Comparison of ENCODE assay signal across 8 cellular contexts in the genomic region with DNA sequence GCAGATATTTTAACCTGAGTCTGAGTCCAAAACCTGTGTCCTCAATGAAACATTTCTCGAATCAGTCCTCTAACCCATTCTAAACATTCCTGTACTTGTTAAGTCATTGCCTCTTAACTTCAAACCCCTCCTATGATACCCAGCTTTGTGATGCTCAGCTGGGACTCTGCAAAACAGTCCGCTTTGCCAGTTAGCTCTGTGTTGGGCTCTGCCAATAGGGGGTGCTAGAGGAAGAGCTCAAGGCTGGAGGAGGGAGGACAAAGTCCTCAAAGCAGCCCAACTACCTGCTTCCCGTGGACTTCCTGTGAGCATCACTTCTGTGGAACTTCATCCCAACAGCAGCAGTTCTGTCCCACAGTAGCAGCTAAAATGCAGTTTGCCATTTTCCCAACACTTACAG. TPM values are rescaled to one million over a fixed set of nuclear protein-coding genes. Genes with fewer than 3 reads are reported as not detected.
DNase-seq lines count a peak whose midpoint lies in the region; TF ChIP-seq lines count a peak whose summit lies in the region.
"Had no signal": no experiment of that assay in that cellular context is flagged by ENCODE, and none has a peak within 500 bp of the region (broad histone marks: within the 10 kb centered on the region; RNA-seq: fewer than 3 reads in every experiment).

No MANE protein-coding gene starts in this region.

- CTCF ChIA-PET in Calu3 (lab: Charles Lee), result interaction anchor here (0.8 kb wide), 1 partner anchor 10 kb away, joined by 3 read pairs; no protein-coding TSS in a partner anchor

- H3K4me1 Mint-ChIP-seq in Calu3 (ENCODE audit: low read depth, unreplicated experiment), result peaks cover 36% of the 10 kb centered on the region

- H3K27ac Mint-ChIP-seq in Calu3 (ENCODE audit: unreplicated experiment), result no peak overlapping the region
- H3K27ac Mint-ChIP-seq: activated naive CD4-positive, alpha-beta T cell treated with anti-CD3 and anti-CD28 coated beads, Interleukin-2, amount 50 U/mL, for 24 hours had no signal

- no peaks in the 10 kb centered on the region for H3K27me3 ChIP-seq in NT2/D1 (ENCODE audit: insufficient read depth, insufficient read length)
- no peaks in the 10 kb centered on the region for H3K27me3 ChIP-seq in hepatocyte
- H3K27me3 ChIP-seq in trophoblast cell (ENCODE audit: insufficient read depth, low read length), result no peaks in the 10 kb centered on the region

- H3K4me2 ChIP-seq in hepatocyte, result no peak overlapping the region
- no peak overlapping the region for H3K4me2 ChIP-seq in trophoblast cell (ENCODE audit: low read length)

- H3K36me3 Mint-ChIP-seq in Calu3 (ENCODE audit: insufficient read depth, unreplicated experiment), result peaks cover 11% of the 10 kb centered on the region
- H3K36me3 Mint-ChIP-seq: activated naive CD4-positive, alpha-beta T cell treated with anti-CD3 and anti-CD28 coated beads, Interleukin-2, amount 50 U/mL, for 24 hours had no signal

- H3K4ac ChIP-seq in trophoblast cell (ENCODE audit: low read depth, low read length), result no peak overlapping the region

- no peak overlapping the region for H3K23ac ChIP-seq in trophoblast cell (ENCODE audit: low read length)

- H3K4me3 ChIP-seq in GM12875 (ENCODE audit: low read depth, low read length) (no peak overlapping the region), NT2/D1 (ENCODE audit: insufficient read length, low read depth) (no peak overlapping the region), hepatocyte (no peak overlapping the region), trophoblast cell (ENCODE audit: low read depth, low read length) (no peak overlapping the region)

- intact Hi-C loops in Calu3 (cut with micrococcal nuclease; ENCODE audit: unreplicated experiment), result loop anchor here (5.0 kb wide), 1 partner anchor 38 kb away; no protein-coding TSS in a partner anchor

- H4K91ac ChIP-seq in trophoblast cell (ENCODE audit: low read depth, low read length), result no peak overlapping the region

- H3K79me2 ChIP-seq in hepatocyte, result no peaks in the 10 kb centered on the region
- H3K79me2 ChIP-seq in trophoblast cell (ENCODE audit: control insufficient read depth, insufficient read depth, low read length, poor library complexity), result no peaks in the 10 kb centered on the region

- H2BK5ac ChIP-seq in trophoblast cell (ENCODE audit: low read depth, low read length, poor library complexity), result no peak overlapping the region

- 61% methylated on average over 3 of the region's 3 CpGs for WGBS in hepatocyte (ENCODE audit: low lambda C conversion rate, missing lambda C conversion rate)
- WGBS in trophoblast cell (ENCODE audit: extremely low coverage, insufficient coverage, insufficient read length), result no CpG with 5 or more reads among the region's 3 CpGs

- H3K36me3 ChIP-seq in NT2/D1 (ENCODE audit: insufficient read depth, insufficient read length, low read length) (no peaks in the 10 kb centered on the region), hepatocyte (replicated peaks; ENCODE audit: insufficient read depth, low read depth) (no peaks in the 10 kb centered on the region), trophoblast cell (ENCODE audit: control insufficient read depth in 1 of 2, insufficient read depth in 2 of 2, low read length in 2 of 2) (no peaks in the 10 kb centered on the region)

- no TSS peak for BruUV-seq in Calu3 (replicated peaks; lab: Mats Ljungman, UMichigan)

- H3K9ac ChIP-seq in NT2/D1 (ENCODE audit: insufficient read length, low read depth), result no peak overlapping the region
- no peak overlapping the region for H3K9ac ChIP-seq in trophoblast cell (ENCODE audit: low read length)

- no peaks in the 10 kb centered on the region for H4K20me1 ChIP-seq in hepatocyte (ENCODE audit: insufficient read depth, poor library complexity, severe bottlenecking)

- no peaks in the 10 kb centered on the region for H3K9me3 Mint-ChIP-seq in Calu3 (ENCODE audit: low read depth, unreplicated experiment)
- H3K9me3 Mint-ChIP-seq: activated naive CD4-positive, alpha-beta T cell treated with anti-CD3 and anti-CD28 coated beads, Interleukin-2, amount 50 U/mL, for 24 hours had no signal

- DNase-seq in Calu3 (peak; percentile 42), NT2/D1 (ENCODE audit: low read depth, low spot score) (peak; percentile 72), hepatocyte (ENCODE audit: low spot score) (no peak), hepatic stellate cell (ENCODE audit: low spot score) (no peak), trophoblast cell (no peak)
- no peak for DNase-seq in effector CD8-positive, alpha-beta T cell (lab: John Stamatoyannopoulos, UW)

- H3K14ac ChIP-seq in trophoblast cell (ENCODE audit: low read length), result no peak overlapping the region

- no peaks in the 10 kb centered on the region for H3K9me3 ChIP-seq in NT2/D1 (ENCODE audit: insufficient read depth, low read length)
- no peaks in the 10 kb centered on the region for H3K9me3 ChIP-seq in hepatocyte (ENCODE audit: low read depth)
- no peaks in the 10 kb centered on the region for H3K9me3 ChIP-seq in trophoblast cell (ENCODE audit: insufficient read depth, low read depth, low read length)

- no peak overlapping the region for H2AK5ac ChIP-seq in trophoblast cell (ENCODE audit: low read length)

- no peak overlapping the region for H2BK12ac ChIP-seq in trophoblast cell (ENCODE audit: low read length)

- H4K12ac ChIP-seq in trophoblast cell (ENCODE audit: low read depth, low read length), result no peak overlapping the region

- no peak overlapping the region for H3K27ac ChIP-seq in hepatocyte
- no peak overlapping the region for H3K27ac ChIP-seq in trophoblast cell (ENCODE audit: low read depth, low read length)

- no peak overlapping the region for H2BK120ac ChIP-seq in trophoblast cell (ENCODE audit: insufficient read depth, low read length, poor library complexity)

- no peaks in the 10 kb centered on the region for H3K9me2 ChIP-seq in hepatocyte (replicated peaks; ENCODE audit: insufficient read depth)

- H3K27me3 Mint-ChIP-seq in Calu3 (ENCODE audit: unreplicated experiment), result no peaks in the 10 kb centered on the region
- H3K27me3 Mint-ChIP-seq: activated naive CD4-positive, alpha-beta T cell treated with anti-CD3 and anti-CD28 coated beads, Interleukin-2, amount 50 U/mL, for 24 hours had no signal

- TF ChIP-seq CTCF in Calu3 (IDR thresholded peaks at IDR 0.05; ENCODE audit: unreplicated experiment) (peak; percentile 39), GM12875 (IDR thresholded peaks at IDR 0.05; ENCODE audit: borderline replicate concordance, insufficient read depth, low read depth, low read length) (peak; percentile 77), hepatocyte (IDR thresholded peaks at IDR 0.05; ENCODE audit: poor library complexity) (peak; percentile 7)

- H3K79me1 ChIP-seq in trophoblast cell (ENCODE audit: low read length), result peaks cover 6% of the 10 kb centered on the region

- H3K4me1 ChIP-seq in NT2/D1 (ENCODE audit: insufficient read depth, insufficient read length) (no peaks in the 10 kb centered on the region), hepatocyte (ENCODE audit: insufficient read depth) (no peaks in the 10 kb centered on the region), trophoblast cell (ENCODE audit: control insufficient read depth in 1 of 2, insufficient read depth in 2 of 2, low read length in 2 of 2) (peaks cover 6 to 9% of the 10 kb centered on the region in 2 experiments)

- no peak overlapping the region for H3K4me3 Mint-ChIP-seq in Calu3 (ENCODE audit: low read depth, unreplicated experiment)
- H3K4me3 Mint-ChIP-seq: activated naive CD4-positive, alpha-beta T cell treated with anti-CD3 and anti-CD28 coated beads, Interleukin-2, amount 50 U/mL, for 24 hours had no signal

- H2AFZ ChIP-seq in hepatocyte (no peak overlapping the region), trophoblast cell (ENCODE audit: insufficient read depth, low read length, poor library complexity) (no peak overlapping the region)

- no peak overlapping the region for H3K18ac ChIP-seq in trophoblast cell (ENCODE audit: low read length)

- no peak overlapping the region for H4K8ac ChIP-seq in trophoblast cell (ENCODE audit: low read depth, low read length)

RNA-seq across cellular contexts. Expression of a gene that starts 38.1 kb away (rescaled TPM):
- total RNA-seq in Calu3 (2022) (1.7 and 2.1 TPM in 2 replicates), hepatocyte (1.4 TPM in 2 replicates)
- 0.29 and 1.0 TPM in 2 replicates for polyA plus RNA-seq in hepatocyte
- polyA plus RNA-seq in trophoblast cell (2013), result 0.31 TPM in 2 replicates

Comparison
In these comparisons a context has a peak if more than half of its experiments do, and no peak if none do; other contexts are left out.
1. DNase-seq: peak in Calu3 (single experiment) and NT2/D1 (single experiment); none in hepatocyte (single experiment), effector CD8-positive, alpha-beta T cell (single experiment), hepatic stellate cell (single experiment) and trophoblast cell (0 of 2).
2. CTCF ChIP-seq: peak in every context shown above with its lines; median percentile 77 in GM12875; 39 in Calu3; 7 in hepatocyte.